In genomic region chr2:74715071-74715791, GRCh38 we compare ENCODE assay signal across 8 cellular contexts.
A peak's percentile ranks its signal among the peaks of the same experiment; 100 is the strongest.
DNase-seq lines count a peak whose midpoint lies in the region; ATAC-seq, FAIRE-seq and TF ChIP-seq lines count a peak whose summit lies in the region.

No MANE protein-coding gene starts in this region.

- intact Hi-C loops in dendritic cell treated with granulocyte-macrophage colony-stimulating factor and Interleukin-4, amounts not matched to agents 40 ng/mL and 50 ng/mL, for 4 days (cut with micrococcal nuclease): loop anchor here (1.0 kb wide), 3 partner anchors 120 to 161 kb away; no protein-coding TSS in a partner anchor
- intact Hi-C loops in HepG2 (cut with micrococcal nuclease; ENCODE audit: unreplicated experiment): loop anchor here (1.0 to 5.0 kb wide), 5 partner anchors 25 to 161 kb away; no protein-coding TSS in a partner anchor

- H3K79me2 ChIP-seq in HepG2 (ENCODE audit: insufficient read depth, low read length): no peaks in the 10 kb centered on the region

- peak; percentile 99 for TF ChIP-seq CTCF in HepG2 (CRISPR knock-in tag; IDR thresholded peaks at IDR 0.05)

- FAIRE-seq in HepG2 (lab: Jason Lieb, UNC): peak; percentile 83

- H3K27me3 Mint-ChIP-seq in dendritic cell treated with granulocyte-macrophage colony-stimulating factor and Interleukin-4, amounts not matched to agents 40 ng/mL and 50 ng/mL, for 4 days: peaks cover 7% of the 10 kb centered on the region

- no peaks in the 10 kb centered on the region for H3K9me3 Mint-ChIP-seq in dendritic cell treated with granulocyte-macrophage colony-stimulating factor and Interleukin-4, amounts not matched to agents 40 ng/mL and 50 ng/mL, for 4 days

- H3K4me1 ChIP-seq in HepG2 (ENCODE audit: insufficient read depth, low read length): peaks cover 45% of the 10 kb centered on the region

- TF ChIP-seq EP300 in HepG2 (IDR thresholded peaks at IDR 0.05; ENCODE audit: low read depth in 2 of 2, low read length in 2 of 2): no peak
- TF ChIP-seq EP300 in HepG2 (CRISPR knock-in tag; IDR thresholded peaks at IDR 0.05; ENCODE audit: borderline replicate concordance): no peak

- peak overlapping the region; percentile 63 for H3K9ac ChIP-seq in HepG2 (ENCODE audit: insufficient read depth, low read depth, low read length)

- H3K4me2 ChIP-seq in HepG2 (ENCODE audit: low read depth, low read length): peak overlapping the region; percentile 92

- H2AFZ ChIP-seq in HepG2 (ENCODE audit: low read length): peak overlapping the region; percentile 71

- DNase-seq in AML-193 (lab: John Stamatoyannopoulos, UW) (peak; percentile 74 to 88), NCI-H510A (lab: John Stamatoyannopoulos, UW) (peak; percentile 51), HepG2 (ENCODE audit: low spot score) (peak; percentile 72)
- DNase-seq in activated CD4-positive, alpha-beta T cell treated with anti-CD3 and anti-CD28 coated beads for 48 hours: peak; percentile 88
- DNase-seq in stimulated activated CD4-positive, alpha-beta T cell treated with anti-CD3 and anti-CD28 coated beads, Interleukin-2, amount 100 ng/mL, for 4 hours (ENCODE audit: low read depth): peak; percentile 64

- no TSS peak for BruUV-seq in HepG2 (replicated peaks; lab: Mats Ljungman, UMichigan)

- TF ChIP-seq RAD21 in HepG2 (CRISPR knock-in tag; IDR thresholded peaks at IDR 0.05): peak; percentile 92

- no peaks in the 10 kb centered on the region for H3K36me3 Mint-ChIP-seq in dendritic cell treated with granulocyte-macrophage colony-stimulating factor and Interleukin-4, amounts not matched to agents 40 ng/mL and 50 ng/mL, for 4 days (ENCODE audit: low read depth)

- peaks cover 5% of the 10 kb centered on the region for H3K4me1 Mint-ChIP-seq in dendritic cell treated with granulocyte-macrophage colony-stimulating factor and Interleukin-4, amounts not matched to agents 40 ng/mL and 50 ng/mL, for 4 days (ENCODE audit: low read depth)

- ATAC-seq in GM19035 (IDR thresholded peaks at IDR 0.05; ENCODE audit: unreplicated experiment) (peak; percentile 95), HG03354 (IDR thresholded peaks at IDR 0.05; ENCODE audit: poor library complexity, severe bottlenecking, unreplicated experiment) (peak; percentile 96), HepG2 (peak; percentile 94)

- peak overlapping the region; percentile 48 to 75 (median 74) for H3K4me3 ChIP-seq in HepG2 (replicated peaks in 1 of 3; ENCODE audit: insufficient read depth in 1 of 3, low read depth in 2 of 3, low read length in 3 of 3)

- in situ Hi-C loops in HepG2 (cut with HindIII; ENCODE audit: extremely low pct_ligation_motif_present, low pct_unique_long_range_greater_than_20kb): loop anchor here (5.0 kb wide), 1 partner anchor 162 kb away; no protein-coding TSS in a partner anchor

- H4K20me1 ChIP-seq in HepG2 (ENCODE audit: insufficient read depth, low read length): no peaks in the 10 kb centered on the region

- POLR2A ChIA-PET in HepG2 (lab: Yijun Ruan, JAX): interaction anchor here (1.0 to 1.8 kb wide), 4 partner anchors 37 to 125 kb away, joined by 3 to 8 read pairs (median 4); no protein-coding TSS in a partner anchor

- H3K27ac ChIP-seq in HepG2 (ENCODE audit: extremely low read length, insufficient read depth, low read length): no peak overlapping the region

- H3K27me3 ChIP-seq in HepG2 (ENCODE audit: control insufficient read depth in 1 of 2, insufficient read depth in 2 of 2, low read length in 2 of 2): peaks cover 1 to 37% of the 10 kb centered on the region in 2 experiments; a peak in 3 of 5 replicates

- H3K9me3 ChIP-seq in HepG2 (ENCODE audit: low read length): no peaks in the 10 kb centered on the region

- no peak overlapping the region for H3K27ac Mint-ChIP-seq in dendritic cell treated with granulocyte-macrophage colony-stimulating factor and Interleukin-4, amounts not matched to agents 40 ng/mL and 50 ng/mL, for 4 days

- no peaks in the 10 kb centered on the region for H3K36me3 ChIP-seq in HepG2 (replicated peaks in 1 of 2; ENCODE audit: control insufficient read depth in 1 of 2, insufficient read depth in 2 of 2, low read length in 2 of 2)

- CTCF ChIA-PET in HepG2 (lab: Yijun Ruan, JAX; ENCODE audit: low intra/inter-chr PET ratio, low total read pairs): interaction anchor here (1.2 to 3.2 kb wide), 4 partner anchors 25 to 161 kb away, joined by 3 to 57 read pairs (median 9); no protein-coding TSS in a partner anchor

- H3K4me3 Mint-ChIP-seq in dendritic cell treated with granulocyte-macrophage colony-stimulating factor and Interleukin-4, amounts not matched to agents 40 ng/mL and 50 ng/mL, for 4 days: peak overlapping the region; percentile 75

- 3% methylated on average over 30 of the region's 56 CpGs for WGBS in HepG2 (ENCODE audit: low lambda C conversion rate)

- no peak for TF ChIP-seq POLR2A in HepG2 (IDR thresholded peaks at IDR 0.05; ENCODE audit: insufficient read depth in 1 of 2, low read depth in 2 of 2, low read length in 2 of 2)

TF ChIP-seq in HepG2, 621 proteins besides CTCF, POLR2A, EP300 and RAD21 (continues in another document):
- TF ChIP-seq MYNN (CRISPR knock-in tag; IDR thresholded peaks at IDR 0.05; ENCODE audit: low read depth) (0 out of 2 replicates have a peak, but pooled peaks have one; percentile 33), STAG1 (CRISPR knock-in tag; IDR thresholded peaks at IDR 0.05) (peak; percentile 94), HNRNPK (IDR thresholded peaks at IDR 0.05; ENCODE audit: low read depth, low read length, poor library complexity, severe bottlenecking) (no peak), ARID4A (CRISPR knock-in tag; IDR thresholded peaks at IDR 0.05; ENCODE audit: borderline replicate concordance) (peak; percentile 85; the same call in 1 of the 2 replicates), ZNF615 (CRISPR knock-in tag; IDR thresholded peaks at IDR 0.05; ENCODE audit: borderline replicate concordance) (0 out of 2 replicates have a peak, but pooled peaks have one; percentile 69), HMGXB4 (CRISPR knock-in tag; IDR thresholded peaks at IDR 0.05; ENCODE audit: borderline replicate concordance in 1 of 2, low read depth in 1 of 2) (peak; percentile 98), ZMYM2 (CRISPR knock-in tag; IDR thresholded peaks at IDR 0.05) (peak; percentile 67), ZNF710 (CRISPR knock-in tag; IDR thresholded peaks at IDR 0.05; ENCODE audit: borderline replicate concordance) (no peak), ZNF382 (CRISPR knock-in tag; IDR thresholded peaks at IDR 0.05; ENCODE audit: borderline replicate concordance) (no peak)
